Comparison of ENCODE assay signal across 8 cellular contexts in the genomic region with DNA sequence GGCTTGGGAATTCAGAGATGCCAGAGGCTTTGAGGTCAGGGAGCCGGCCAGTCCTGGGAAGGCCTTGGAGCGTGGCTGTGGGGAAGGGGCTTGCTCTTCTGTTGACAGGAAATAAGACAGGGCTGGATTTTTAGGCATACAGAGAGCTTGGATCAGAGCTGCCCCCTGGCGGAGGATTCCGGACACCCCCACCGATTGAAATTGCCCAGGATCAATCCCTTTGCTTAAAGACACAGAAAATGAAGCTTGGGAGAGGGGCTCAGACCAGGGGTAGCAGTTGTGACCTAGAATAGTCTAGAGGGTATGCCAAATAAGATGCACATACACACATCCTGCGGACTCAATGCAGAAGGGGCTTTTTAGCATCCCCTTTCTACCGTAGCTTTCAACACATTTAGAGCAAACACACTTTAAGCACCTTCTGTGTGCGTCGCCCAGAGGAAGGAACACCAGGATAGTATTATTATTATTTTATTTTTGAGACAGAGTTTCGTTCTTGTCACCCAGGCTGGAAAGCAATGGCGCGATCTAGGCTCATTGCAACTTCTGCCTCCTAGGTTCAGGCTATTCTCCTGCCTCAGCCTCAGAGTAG. TPM values are rescaled to one million over a fixed set of nuclear protein-coding genes. Genes with fewer than 3 reads are reported as not detected.
A peak's percentile ranks its signal among the peaks of the same experiment; 100 is the strongest.
DNase-seq lines count a peak whose midpoint lies in the region; ATAC-seq and TF ChIP-seq lines count a peak whose summit lies in the region.

No MANE protein-coding gene starts in this region.

- H3K4me1 Mint-ChIP-seq in CD4-positive, alpha-beta memory T cell, result peaks cover 22 to 64% (median 43%) of the 10 kb centered on the region in 4 donors

- H3K4me1 ChIP-seq in CD4-positive, alpha-beta memory T cell (ENCODE audit: insufficient read depth, low read length), result peaks cover 56% of the 10 kb centered on the region
- H3K4me1 ChIP-seq in spleen, result peaks cover 33 to 71% (median 65%) of the 10 kb centered on the region in 6 donors

- H3K27me3 Mint-ChIP-seq in CD4-positive, alpha-beta memory T cell, result peaks cover 11 to 22% of the 10 kb centered on the region in 2 donors

- no peak overlapping the region for H3K4me3 ChIP-seq in CD4-positive, alpha-beta memory T cell (ENCODE audit: low read length in 2 of 2)
- peak overlapping the region in 1 of 8 donors; percentile 82 for H3K4me3 ChIP-seq in spleen

- intact Hi-C loops in CD4-positive, alpha-beta memory T cell (cut with micrococcal nuclease), result loop anchor here (1.0 kb wide), 1 partner anchor 485 kb away; no protein-coding TSS in a partner anchor
- intact Hi-C loops in spleen (cut with DNase I; ENCODE audit: low total_unique reads), result no loop called here

- H3K27ac ChIP-seq in CD4-positive, alpha-beta memory T cell (ENCODE audit: low read depth, low read length), result no peak overlapping the region
- H3K27ac ChIP-seq in spleen, result peak overlapping the region in 6 of 8 donors; percentile 6 to 97 (median 96)

- peaks cover 14% of the 10 kb centered on the region for H3K27me3 ChIP-seq in CD4-positive, alpha-beta memory T cell (ENCODE audit: insufficient read depth, low read length)
- peaks cover 0 to 29% (median 24%) of the 10 kb centered on the region in 7 donors for H3K27me3 ChIP-seq in spleen (replicated peaks in 1 of 7)

- ATAC-seq in esophagus mucosa (no peak), HG03571 (IDR thresholded peaks at IDR 0.05; ENCODE audit: unreplicated experiment) (no peak)

- peaks cover 0 to 14% of the 10 kb centered on the region in 2 donors for H3K36me3 Mint-ChIP-seq in CD4-positive, alpha-beta memory T cell

- POLR2A ChIA-PET in CD4-positive, alpha-beta memory T cell (lab: Charles Lee; ENCODE audit: partially characterized antibody), result interaction anchor here (0.6 to 5.6 kb wide), 16 partner anchors 9 to 596 kb away, joined by 3 to 58 read pairs (median 4); a partner anchor contains a TSS

- peak overlapping the region; percentile 23 to 96 (median 91) for H3K27ac Mint-ChIP-seq in CD4-positive, alpha-beta memory T cell

- H3K9me3 ChIP-seq in CD4-positive, alpha-beta memory T cell (ENCODE audit: control insufficient read depth in 1 of 2, low read length in 2 of 2), result no peaks in the 10 kb centered on the region
- no peaks in the 10 kb centered on the region for H3K9me3 ChIP-seq in spleen

- no peaks in the 10 kb centered on the region for H3K9me3 Mint-ChIP-seq in CD4-positive, alpha-beta memory T cell

- 27 to 41% (median 36%) methylated on average over 12 of the region's 12 CpGs for WGBS in spleen, 5 donors

- H3K36me3 ChIP-seq in CD4-positive, alpha-beta memory T cell (ENCODE audit: insufficient read depth, low read length), result no peaks in the 10 kb centered on the region
- H3K36me3 ChIP-seq in spleen, result peaks cover 0 to 13% (median 0%) of the 10 kb centered on the region in 6 donors

- peak overlapping the region; percentile 4 to 89 (median 76) for H3K4me3 Mint-ChIP-seq in CD4-positive, alpha-beta memory T cell

- no peak for TF ChIP-seq POLR2A in spleen (IDR thresholded peaks at IDR 0.05)

- DNase-seq in CD4-positive, alpha-beta memory T cell, result peak; percentile 60 to 68 (median 63)
- peak; percentile 63 for DNase-seq in HPDE6-E6E7 (ENCODE audit: extremely low spot score)
- DNase-seq in SHP77 (lab: John Stamatoyannopoulos, UW), result peak; percentile 45 to 70
- DNase-seq in activated effector memory CD4-positive, alpha-beta T cell treated with Interleukin-2 at 50 U/mL for 16 hours, result peak; percentile 57
- DNase-seq in germinal center (ENCODE audit: low spot score), result peak; percentile 63
- no peak for DNase-seq in spleen

- CTCF ChIA-PET in CD4-positive, alpha-beta memory T cell (lab: Charles Lee; ENCODE audit: partially characterized antibody), result interaction anchor here (0.6 to 8.9 kb wide), 26 partner anchors 11 to 513 kb away, joined by 3 to 151 read pairs (median 6); a partner anchor contains a TSS

- peak; percentile 22 to 82 (median 69) for TF ChIP-seq CTCF in spleen (IDR thresholded peaks at IDR 0.05 in 8 of 11, conservative IDR thresholded peaks at IDR 0.05 in 3 of 11)

RNA-seq across cellular contexts. Expression of a gene that starts 1.7 kb away (rescaled TPM):
- 10 to 100 TPM; 45.0 to 45.3 TPM for total RNA-seq in CD4-positive, alpha-beta memory T cell
- polyA plus RNA-seq in CD4-positive, alpha-beta memory T cell, result 10 to 100 TPM; 48.4 to 55.1 TPM
- total RNA-seq in spleen (10 to 100 TPM; 22.8 to 49.3 (median 35.8) TPM), esophagus mucosa (18.8 TPM)
- 10 to 100 TPM; 24.8 to 50.5 (median 39.1) TPM for polyA plus RNA-seq in spleen

RNA-seq across cellular contexts. Expression of a gene that starts 3.4 kb away (rescaled TPM):
- total RNA-seq in CD4-positive, alpha-beta memory T cell, result not detected
- polyA plus RNA-seq in CD4-positive, alpha-beta memory T cell, result not detected
- total RNA-seq in spleen (under 1 TPM in 1 of 7 donors, not detected in 6; 0.22 TPM), esophagus mucosa (not detected)
- under 1 TPM; 0.12 to 0.46 (median 0.16) TPM for polyA plus RNA-seq in spleen

RNA-seq across cellular contexts. Expression of a gene that starts 17.7 kb away (rescaled TPM):
- total RNA-seq in CD4-positive, alpha-beta memory T cell, result 10 to 100 TPM; 33.0 to 33.1 TPM
- 10 to 100 TPM; 17.3 to 29.7 TPM for polyA plus RNA-seq in CD4-positive, alpha-beta memory T cell
- total RNA-seq in spleen (10 to 100 TPM; 17.2 to 30.8 (median 22.3) TPM), esophagus mucosa (11.4 TPM)
- 10 to 100 TPM; 11.5 to 23.2 (median 17.8) TPM for polyA plus RNA-seq in spleen

RNA-seq across cellular contexts. Expression of a gene that starts 41.2 kb away (rescaled TPM):
- total RNA-seq in CD4-positive, alpha-beta memory T cell, result not detected
- not detected for polyA plus RNA-seq in CD4-positive, alpha-beta memory T cell
- total RNA-seq in spleen (under 1 TPM in 2 of 7 donors, not detected in 5; 0.47 to 0.54 TPM), esophagus mucosa (1.5 TPM)
- 1 to 10 TPM in 1 of 3 donors, under 1 TPM in 2; 0.32 to 1.5 (median 0.83) TPM for polyA plus RNA-seq in spleen
